ENCODE assay signal across 13 cellular contexts in genomic region chr3:69998759-69999158, GRCh38. TPM values are rescaled to one million over a fixed set of nuclear protein-coding genes. Genes with fewer than 3 reads are reported as not detected.
DNase-seq lines count a peak whose midpoint lies in the region; ATAC-seq and TF ChIP-seq lines count a peak whose summit lies in the region.
"Had no signal": no experiment of that assay in that cellular context is flagged by ENCODE, and none has a peak within 500 bp of the region (broad histone marks: within the 10 kb centered on the region; RNA-seq: fewer than 3 reads in every experiment).

No MANE protein-coding gene starts in this region.

- no peaks in the 10 kb centered on the region for H3K27me3 ChIP-seq in SJSA1 (replicated peaks)

- no peaks in the 10 kb centered on the region for H3K36me3 ChIP-seq in SJSA1
- H3K36me3 ChIP-seq: HAP-1 had no signal

- peaks cover 29% of the 10 kb centered on the region for H3K4me1 ChIP-seq in SJSA1 (replicated peaks)

- no peak for DNase-seq in AG10803 (ENCODE audit: low read depth)
- DNase-seq in SJSA1 (ENCODE audit: low read depth in 1 of 2, low spot score in 2 of 2): no peak
- no peak for DNase-seq in foreskin fibroblast
- peak; percentile 60 for DNase-seq in putamen (ENCODE audit: low spot score)
- DNase-seq in cortex of kidney (lab: John Stamatoyannopoulos, UW): no peak
- no peak for DNase-seq in dedifferentiated amniotic fluid mesenchymal stem cell (ENCODE audit: extremely low spot score)
- DNase-seq in ecto neural progenitor cell (ENCODE audit: low spot score): no peak
- DNase-seq: activated CD4-positive, alpha-beta T cell treated with anti-CD3 and anti-CD28 coated beads, Interleukin-2, amount 50 U/mL, for 4 hours; NCI-H146; OCI-M1 had no signal

- H3K27ac ChIP-seq in SJSA1: peak overlapping the region; percentile 63

- no peak for ATAC-seq in HG03442 (IDR thresholded peaks at IDR 0.05; ENCODE audit: unreplicated experiment)
- ATAC-seq: natural killer cell treated with Interleukin-12 subunit alpha and Interleukin-12 subunit beta and Interleukin-15 and Interleukin-18, amount 100 ng/mL, for 72 hours had no signal

- TF ChIP-seq CTCF in AG10803 (conservative IDR thresholded peaks at IDR 0.05; ENCODE audit: low read length): no peak
- TF ChIP-seq CTCF in foreskin fibroblast (IDR thresholded peaks at IDR 0.05; ENCODE audit: low read depth, low read length): no peak

- no peaks in the 10 kb centered on the region for H3K9me3 ChIP-seq in SJSA1 (replicated peaks)
- H3K9me3 ChIP-seq: HAP-1 had no signal

- 0 out of 2 replicates have a peak overlapping the region, but pooled peaks have one; percentile 5 for H3K4me3 ChIP-seq in AG10803 (ENCODE audit: low read length)
- peak overlapping the region; percentile 20 for H3K4me3 ChIP-seq in SJSA1
- H3K4me3 ChIP-seq in foreskin fibroblast (ENCODE audit: low read depth in 1 of 2, low read length in 2 of 2): peak overlapping the region; percentile 10 to 27
- H3K4me3 ChIP-seq: HAP-1 had no signal

RNA-seq across cellular contexts. Expression of gene SAMMSON, which starts 0.8 kb away (rescaled TPM):
- not detected in 2 replicates for total RNA-seq in SJSA1 (2014; rRNA removed; shearing (Covaris generic))
- total RNA-seq: natural killer cell treated with Interleukin-12 subunit alpha and Interleukin-12 subunit beta and Interleukin-15 and Interleukin-18, amount 100 ng/mL, for 72 hours had no signal
